Comparison of ENCODE assay signal across 38 cellular contexts in genomic region chr17:56167491-56167890, GRCh38. TPM values are rescaled to one million over a fixed set of nuclear protein-coding genes. Genes with fewer than 3 reads are reported as not detected.
"Had no signal": no experiment of that assay in that cellular context is flagged by ENCODE, and none has a peak within 500 bp of the region (broad histone marks: within the 10 kb centered on the region; RNA-seq: fewer than 3 reads in every experiment).

No MANE protein-coding gene starts in this region.

- H3K36me3 ChIP-seq: ascending aorta, cardiac muscle cell had no signal

- H3K4me1 Mint-ChIP-seq: activated CD4-positive, alpha-beta memory T cell treated with anti-CD3 and anti-CD28 coated beads, Interleukin-2, amount 10 ng/mL, durations not matched to agents 7 days and 5 days; activated CD4-positive, alpha-beta T cell treated with anti-CD3 and anti-CD28 coated beads for 36 hours; activated CD4-positive, alpha-beta T cell treated with anti-CD3 and anti-CD28 coated beads, Interleukin-2, amount 10 ng/mL, durations not matched to agents 7 days and 5 days; activated CD8-positive, alpha-beta memory T cell treated with anti-CD3 and anti-CD28 coated beads, Interleukin-2, amount 10 ng/mL, durations not matched to agents 7 days and 5 days; activated naive CD4-positive, alpha-beta T cell treated with anti-CD3 and anti-CD28 coated beads, Interleukin-2, amount 10 ng/mL, durations not matched to agents 7 days and 5 days; activated naive CD4-positive, alpha-beta T cell treated with anti-CD3 and anti-CD28 coated beads, Interleukin-2, amount 50 U/mL, for 24 hours; activated naive CD8-positive, alpha-beta T cell treated with anti-CD3 and anti-CD28 coated beads, Interleukin-2, amount 10 ng/mL, durations not matched to agents 7 days and 5 days; activated naive CD8-positive, alpha-beta T cell treated with anti-CD3 and anti-CD28 coated beads, Interleukin-2, amount 50 U/mL, for 24 hours; central memory CD8-positive, alpha-beta T cell had no signal

- H3K9me3 ChIP-seq: ascending aorta had no signal

- ATAC-seq: activated CD4-positive, alpha-beta T cell treated with anti-CD3 and anti-CD28 coated beads for 36 hours; activated CD4-positive, CD25-positive, alpha-beta regulatory T cell treated with anti-CD3 and anti-CD28 coated beads, Interleukin-2, amount 50 U/mL, for 24 hours; activated CD8-positive, alpha-beta memory T cell treated with anti-CD3 and anti-CD28 coated beads, Interleukin-2, amount 10 ng/mL, durations not matched to agents 7 days and 5 days; activated CD8-positive, alpha-beta T cell treated with anti-CD3 and anti-CD28 coated beads, Interleukin-2, amount 10 ng/mL, durations not matched to agents 7 days and 5 days; activated naive CD8-positive, alpha-beta T cell treated with anti-CD3 and anti-CD28 coated beads, Interleukin-2, amount 50 U/mL, for 24 hours had no signal

- H3K27me3 Mint-ChIP-seq: activated CD4-positive, alpha-beta memory T cell treated with anti-CD3 and anti-CD28 coated beads, Interleukin-2, amount 10 ng/mL, durations not matched to agents 7 days and 5 days; activated CD4-positive, alpha-beta T cell treated with anti-CD3 and anti-CD28 coated beads, Interleukin-2, amount 10 ng/mL, durations not matched to agents 7 days and 5 days; activated CD8-positive, alpha-beta memory T cell treated with anti-CD3 and anti-CD28 coated beads, Interleukin-2, amount 10 ng/mL, durations not matched to agents 7 days and 5 days; activated naive CD4-positive, alpha-beta T cell treated with anti-CD3 and anti-CD28 coated beads, Interleukin-2, amount 10 ng/mL, durations not matched to agents 7 days and 5 days; activated naive CD4-positive, alpha-beta T cell treated with anti-CD3 and anti-CD28 coated beads, Interleukin-2, amount 50 U/mL, for 24 hours; activated naive CD8-positive, alpha-beta T cell; activated naive CD8-positive, alpha-beta T cell treated with anti-CD3 and anti-CD28 coated beads, Interleukin-2, amount 10 ng/mL, durations not matched to agents 7 days and 5 days; activated naive CD8-positive, alpha-beta T cell treated with anti-CD3 and anti-CD28 coated beads, Interleukin-2, amount 50 U/mL, for 24 hours; activated T-cell treated with anti-CD3 and anti-CD28 coated beads, Interleukin-2, amount 50 U/mL, for 24 hours had no signal

- H3K9me3 Mint-ChIP-seq: activated CD4-positive, alpha-beta memory T cell treated with anti-CD3 and anti-CD28 coated beads, Interleukin-2, amount 10 ng/mL, durations not matched to agents 7 days and 5 days; activated CD4-positive, alpha-beta T cell treated with anti-CD3 and anti-CD28 coated beads, Interleukin-2, amount 10 ng/mL, durations not matched to agents 7 days and 5 days; activated naive CD4-positive, alpha-beta T cell treated with anti-CD3 and anti-CD28 coated beads, Interleukin-2, amount 10 ng/mL, durations not matched to agents 7 days and 5 days; activated naive CD4-positive, alpha-beta T cell treated with anti-CD3 and anti-CD28 coated beads, Interleukin-2, amount 50 U/mL, for 24 hours; activated naive CD8-positive, alpha-beta T cell treated with anti-CD3 and anti-CD28 coated beads, Interleukin-2, amount 10 ng/mL, durations not matched to agents 7 days and 5 days; activated naive CD8-positive, alpha-beta T cell treated with anti-CD3 and anti-CD28 coated beads, Interleukin-2, amount 50 U/mL, for 24 hours; activated T-cell treated with anti-CD3 and anti-CD28 coated beads, Interleukin-2, amount 50 U/mL, for 24 hours; activated T-helper 2 cell treated with anti-CD3 and anti-CD28 coated beads, Interferon-gamma antibody, Interleukin-2, Interleukin-4, amounts not matched to agents 10 μg/mL and 5 μg/mL and 100 μg/mL, durations not matched to agents 14 hours and 24 hours and 36 hours; brain; T-helper 1 cell treated with Interleukin-12 subunit alpha and Interleukin-12 subunit beta and Interleukin-4 antibody, amounts not matched to agents 30 μg/mL and 1 μg/mL, for 36 hours; T-helper 2 cell treated with Interferon-gamma antibody and Interleukin-4, amounts not matched to agents 5 μg/mL and 100 μg/mL, for 36 hours had no signal

- H3K4me3 Mint-ChIP-seq: activated CD4-positive, alpha-beta memory T cell treated with anti-CD3 and anti-CD28 coated beads, Interleukin-2, amount 10 ng/mL, durations not matched to agents 7 days and 5 days; activated CD4-positive, alpha-beta T cell treated with anti-CD3 and anti-CD28 coated beads for 36 hours; activated CD4-positive, alpha-beta T cell treated with anti-CD3 and anti-CD28 coated beads, Interleukin-2, amount 10 ng/mL, durations not matched to agents 7 days and 5 days; activated CD8-positive, alpha-beta memory T cell treated with anti-CD3 and anti-CD28 coated beads, Interleukin-2, amount 10 ng/mL, durations not matched to agents 7 days and 5 days; activated CD8-positive, alpha-beta T cell treated with anti-CD3 and anti-CD28 coated beads, Interleukin-2, amount 10 ng/mL, durations not matched to agents 7 days and 5 days; activated naive CD4-positive, alpha-beta T cell treated with anti-CD3 and anti-CD28 coated beads, Interleukin-2, amount 10 ng/mL, durations not matched to agents 7 days and 5 days; activated naive CD4-positive, alpha-beta T cell treated with anti-CD3 and anti-CD28 coated beads, Interleukin-2, amount 50 U/mL, for 24 hours; activated naive CD8-positive, alpha-beta T cell; activated naive CD8-positive, alpha-beta T cell treated with anti-CD3 and anti-CD28 coated beads, Interleukin-2, amount 10 ng/mL, durations not matched to agents 7 days and 5 days; activated naive CD8-positive, alpha-beta T cell treated with anti-CD3 and anti-CD28 coated beads, Interleukin-2, amount 50 U/mL, for 24 hours; activated T-cell treated with anti-CD3 and anti-CD28 coated beads, Interleukin-2, amount 50 U/mL, for 24 hours; brain; central memory CD8-positive, alpha-beta T cell; T-helper 1 cell treated with Interleukin-12 subunit alpha and Interleukin-12 subunit beta and Interleukin-4 antibody, amounts not matched to agents 30 μg/mL and 1 μg/mL, for 36 hours; T-helper 2 cell treated with Interferon-gamma antibody and Interleukin-4, amounts not matched to agents 5 μg/mL and 100 μg/mL, for 36 hours had no signal

- DNase-seq: activated CD4-positive, alpha-beta memory T cell treated with anti-CD3 and anti-CD28 coated beads, Interleukin-2, amount 10 ng/mL, durations not matched to agents 7 days and 5 days; activated CD4-positive, alpha-beta T cell treated with anti-CD3 and anti-CD28 coated beads for 1 hour; activated CD4-positive, alpha-beta T cell treated with anti-CD3 and anti-CD28 coated beads for 36 hours; activated CD4-positive, alpha-beta T cell treated with anti-CD3 and anti-CD28 coated beads for 48 hours; activated CD4-positive, alpha-beta T cell treated with anti-CD3 and anti-CD28 coated beads, Interleukin-2, amount 10 ng/mL, durations not matched to agents 7 days and 5 days; activated CD4-positive, alpha-beta T cell treated with anti-CD3 and anti-CD28 coated beads, Interleukin-2, amount 50 U/mL, for 48 hours; activated CD4-positive, CD25-positive, alpha-beta regulatory T cell; activated CD8-positive, alpha-beta memory T cell treated with anti-CD3 and anti-CD28 coated beads for 24 hours; activated CD8-positive, alpha-beta memory T cell treated with anti-CD3 and anti-CD28 coated beads, Interleukin-2, amount 10 ng/mL, durations not matched to agents 7 days and 5 days; activated CD8-positive, alpha-beta memory T cell treated with anti-CD3 and anti-CD28 coated beads, Interleukin-2, amount 50 U/mL, for 48 hours; activated CD8-positive, alpha-beta T cell treated with anti-CD3 and anti-CD28 coated beads, Interleukin-2, amount 10 ng/mL, durations not matched to agents 7 days and 5 days; activated effector memory CD4-positive, alpha-beta T cell treated with Interleukin-2 at 50 U/mL for 16 hours; activated gamma-delta T cell; activated naive CD4-positive, alpha-beta T cell treated with anti-CD3 and anti-CD28 coated beads, Interleukin-2, amount 10 ng/mL, durations not matched to agents 7 days and 5 days; activated naive CD4-positive, alpha-beta T cell treated with Interleukin-2 at 50 U/mL for 16 hours; activated naive CD8-positive, alpha-beta T cell treated with anti-CD3 and anti-CD28 coated beads, Interleukin-2, amount 10 ng/mL, durations not matched to agents 7 days and 5 days; activated naive CD8-positive, alpha-beta T cell treated with anti-CD3 and anti-CD28 coated beads, Interleukin-2, amount 50 U/mL, for 24 hours; activated T-cell treated with anti-CD3 and anti-CD28 coated beads, Interleukin-2, amount 50 U/mL, for 24 hours; activated T-cell treated with anti-CD3 and anti-CD28 coated beads, Interleukin-2, amount 50 U/mL, for 48 hours; amygdala; anterior cingulate cortex; caudate nucleus; cerebellar nuclear complex; T-helper 1 cell; T-helper 2 cell; T-helper 9 cell had no signal

- H3K27me3 ChIP-seq: ascending aorta, cardiac muscle cell had no signal

- H3K4me1 ChIP-seq: ascending aorta had no signal

- H3K27ac Mint-ChIP-seq: activated CD4-positive, alpha-beta memory T cell treated with anti-CD3 and anti-CD28 coated beads, Interleukin-2, amount 10 ng/mL, durations not matched to agents 7 days and 5 days; activated CD4-positive, alpha-beta T cell treated with anti-CD3 and anti-CD28 coated beads for 36 hours; activated CD4-positive, alpha-beta T cell treated with anti-CD3 and anti-CD28 coated beads, Interleukin-2, amount 10 ng/mL, durations not matched to agents 7 days and 5 days; activated CD8-positive, alpha-beta memory T cell treated with anti-CD3 and anti-CD28 coated beads, Interleukin-2, amount 10 ng/mL, durations not matched to agents 7 days and 5 days; activated CD8-positive, alpha-beta T cell treated with anti-CD3 and anti-CD28 coated beads, Interleukin-2, amount 10 ng/mL, durations not matched to agents 7 days and 5 days; activated naive CD4-positive, alpha-beta T cell treated with anti-CD3 and anti-CD28 coated beads, Interleukin-2, amount 10 ng/mL, durations not matched to agents 7 days and 5 days; activated naive CD4-positive, alpha-beta T cell treated with anti-CD3 and anti-CD28 coated beads, Interleukin-2, amount 50 U/mL, for 24 hours; activated naive CD8-positive, alpha-beta T cell; activated naive CD8-positive, alpha-beta T cell treated with anti-CD3 and anti-CD28 coated beads, Interleukin-2, amount 10 ng/mL, durations not matched to agents 7 days and 5 days; activated naive CD8-positive, alpha-beta T cell treated with anti-CD3 and anti-CD28 coated beads, Interleukin-2, amount 50 U/mL, for 24 hours; activated T-cell treated with anti-CD3 and anti-CD28 coated beads, Interleukin-2, amount 50 U/mL, for 24 hours; activated T-helper 2 cell treated with anti-CD3 and anti-CD28 coated beads, Interferon-gamma antibody, Interleukin-2, Interleukin-4, amounts not matched to agents 10 μg/mL and 5 μg/mL and 100 μg/mL, durations not matched to agents 14 hours and 24 hours and 36 hours; brain; T-helper 1 cell treated with Interleukin-12 subunit alpha and Interleukin-12 subunit beta and Interleukin-4 antibody, amounts not matched to agents 30 μg/mL and 1 μg/mL, for 36 hours; T-helper 2 cell treated with Interferon-gamma antibody and Interleukin-4, amounts not matched to agents 5 μg/mL and 100 μg/mL, for 36 hours had no signal

- H3K36me3 Mint-ChIP-seq: activated CD8-positive, alpha-beta memory T cell treated with anti-CD3 and anti-CD28 coated beads, Interleukin-2, amount 10 ng/mL, durations not matched to agents 7 days and 5 days; activated naive CD4-positive, alpha-beta T cell treated with anti-CD3 and anti-CD28 coated beads, Interleukin-2, amount 10 ng/mL, durations not matched to agents 7 days and 5 days; activated naive CD4-positive, alpha-beta T cell treated with anti-CD3 and anti-CD28 coated beads, Interleukin-2, amount 50 U/mL, for 24 hours; activated naive CD8-positive, alpha-beta T cell; activated naive CD8-positive, alpha-beta T cell treated with anti-CD3 and anti-CD28 coated beads, Interleukin-2, amount 10 ng/mL, durations not matched to agents 7 days and 5 days; brain had no signal

- H3K4me3 ChIP-seq: ascending aorta, cardiac muscle cell had no signal

- H3K27ac ChIP-seq: ascending aorta, cardiac muscle cell, VCaP had no signal

RNA-seq across cellular contexts. Expression of gene ANKFN1, which starts 14.2 kb away (rescaled TPM):
- total RNA-seq: activated CD4-positive, alpha-beta memory T cell treated with anti-CD3 and anti-CD28 coated beads, Interleukin-2, amount 10 ng/mL, durations not matched to agents 7 days and 5 days; activated CD4-positive, alpha-beta T cell treated with anti-CD3 and anti-CD28 coated beads for 36 hours; activated CD4-positive, alpha-beta T cell treated with anti-CD3 and anti-CD28 coated beads, Interleukin-2, amount 10 ng/mL, durations not matched to agents 7 days and 5 days; activated CD8-positive, alpha-beta memory T cell treated with anti-CD3 and anti-CD28 coated beads, Interleukin-2, amount 10 ng/mL, durations not matched to agents 7 days and 5 days; activated CD8-positive, alpha-beta T cell treated with anti-CD3 and anti-CD28 coated beads, Interleukin-2, amount 10 ng/mL, durations not matched to agents 7 days and 5 days; activated naive CD8-positive, alpha-beta T cell treated with anti-CD3 and anti-CD28 coated beads, Interleukin-2, amount 10 ng/mL, durations not matched to agents 7 days and 5 days; activated T-helper 2 cell treated with anti-CD3 and anti-CD28 coated beads, Interferon-gamma antibody, Interleukin-2, Interleukin-4, amounts not matched to agents 10 μg/mL and 5 μg/mL and 100 μg/mL, durations not matched to agents 14 hours and 24 hours and 36 hours; ascending aorta; chondrocyte had no signal
- polyA plus RNA-seq: cardiac muscle cell had no signal
